Comparison of ENCODE assay signal across 1 cellular context in genomic region chr15:35298509-35298908, GRCh38.
TF ChIP-seq lines count a peak whose summit lies in the region.

No MANE protein-coding gene starts in this region.

TF ChIP-seq in K562, 482 proteins besides CTCF, POLR2A, EP300 and RAD21:
- TF ChIP-seq CBFA2T3 (IDR thresholded peaks at IDR 0.05) = no peak
- TF ChIP-seq VEZF1 (CRISPR knock-in tag; IDR thresholded peaks at IDR 0.05) = no peak
- no peak for TF ChIP-seq MEF2A (IDR thresholded peaks at IDR 0.05; ENCODE audit: control insufficient read depth, low read depth, low read length)
- TF ChIP-seq PRPF4 (IDR thresholded peaks at IDR 0.05; ENCODE audit: insufficient read depth, low read depth, low read length, poor library complexity, severe bottlenecking) = no peak
- TF ChIP-seq ZNF165 (CRISPR knock-in tag; IDR thresholded peaks at IDR 0.05; ENCODE audit: borderline replicate concordance) = no peak
- no peak for TF ChIP-seq ZNF263 (CRISPR knock-in tag; IDR thresholded peaks at IDR 0.05; ENCODE audit: borderline replicate concordance)
- TF ChIP-seq KDM4B (IDR thresholded peaks at IDR 0.05; ENCODE audit: borderline replicate concordance in 2 of 2, low read depth in 1 of 2) = no peak
TF ChIP-seq in K562: peak in this region for 0.
